In genomic region chr18:34976899-34977786, GRCh38 we compare ENCODE assay signal across 1 cellular context.
A peak's percentile ranks its signal among the peaks of the same experiment; 100 is the strongest.
TF ChIP-seq lines count a peak whose summit lies in the region.

No MANE protein-coding gene starts in this region.

TF ChIP-seq in IMR-90, 13 proteins besides CTCF, POLR2A, EP300 and RAD21 (continued from another document):
- TF ChIP-seq USF2 (IDR thresholded peaks at IDR 0.05; ENCODE audit: low read depth, low read length) (peak; percentile 62), FOS (IDR thresholded peaks at IDR 0.05; ENCODE audit: low read depth, low read length) (no peak)
